8 cellular contexts compared by ENCODE assay signal in genomic region chr12:98424726-98425401, GRCh38.
DNase-seq lines count a peak whose midpoint lies in the region; ATAC-seq and TF ChIP-seq lines count a peak whose summit lies in the region.

No MANE protein-coding gene starts in this region.

- DNase-seq in NCI-H187 treated with DMSO at 0.1 percent for 48 hours (lab: John Stamatoyannopoulos, UW) (peak; percentile 7), NCI-H187 (lab: John Stamatoyannopoulos, UW) (no peak), NCI-H146 (lab: John Stamatoyannopoulos, UW) (peak; percentile 48), iPS-NIHi7 (ENCODE audit: extremely low spot score) (peak; percentile 75)
- DNase-seq in T-helper 2 cell treated with Interferon-gamma antibody and Interleukin-4, amounts not matched to agents 5 μg/mL and 100 μg/mL, for 36 hours (ENCODE audit: low spot score), result peak; percentile 31
- peak; percentile 7 to 23 for DNase-seq in stimulated activated CD4-positive, alpha-beta T cell treated with anti-CD3 and anti-CD28 coated beads, Interleukin-15, amount 100 ng/mL, for 1 hour (ENCODE audit: low read depth in 1 of 2, low spot score in 1 of 2)

- H3K27me3 Mint-ChIP-seq in T-helper 2 cell treated with Interferon-gamma antibody and Interleukin-4, amounts not matched to agents 5 μg/mL and 100 μg/mL, for 36 hours (ENCODE audit: low read depth), result peaks cover 6% of the 10 kb centered on the region
- peaks cover 3% of the 10 kb centered on the region for H3K27me3 Mint-ChIP-seq in brain

- H3K36me3 Mint-ChIP-seq in T-helper 2 cell treated with Interferon-gamma antibody and Interleukin-4, amounts not matched to agents 5 μg/mL and 100 μg/mL, for 36 hours (ENCODE audit: low read depth), result no peaks in the 10 kb centered on the region
- no peaks in the 10 kb centered on the region for H3K36me3 Mint-ChIP-seq in brain

- no peaks in the 10 kb centered on the region for H3K9me3 Mint-ChIP-seq in T-helper 2 cell treated with Interferon-gamma antibody and Interleukin-4, amounts not matched to agents 5 μg/mL and 100 μg/mL, for 36 hours
- no peaks in the 10 kb centered on the region for H3K9me3 Mint-ChIP-seq in brain

- no peak overlapping the region for H3K27ac Mint-ChIP-seq in T-helper 2 cell treated with Interferon-gamma antibody and Interleukin-4, amounts not matched to agents 5 μg/mL and 100 μg/mL, for 36 hours
- peak overlapping the region in 1 of 5 experiments; percentile 3 for H3K27ac Mint-ChIP-seq in brain

- peak; percentile 82 for ATAC-seq in HG02798 (IDR thresholded peaks at IDR 0.05; ENCODE audit: poor library complexity, unreplicated experiment)

- H3K4me3 Mint-ChIP-seq in T-helper 2 cell treated with Interferon-gamma antibody and Interleukin-4, amounts not matched to agents 5 μg/mL and 100 μg/mL, for 36 hours, result no peak overlapping the region
- H3K4me3 Mint-ChIP-seq in brain, result no peak overlapping the region

- peak; percentile 77 to 81 for TF ChIP-seq CTCF in brain (conservative IDR thresholded peaks at IDR 0.05)

- H3K4me1 Mint-ChIP-seq in T-helper 2 cell treated with Interferon-gamma antibody and Interleukin-4, amounts not matched to agents 5 μg/mL and 100 μg/mL, for 36 hours (ENCODE audit: low read depth), result peaks cover 5% of the 10 kb centered on the region
- H3K4me1 Mint-ChIP-seq in brain, result peaks cover 22% of the 10 kb centered on the region

Comparison
In these comparisons a context has a peak if more than half of its experiments do, and no peak if none do; other contexts are left out.
1. DNase-seq: peak in NCI-H187 treated with DMSO at 0.1 percent for 48 hours (single experiment), NCI-H146 (single experiment), T-helper 2 cell treated with Interferon-gamma antibody and Interleukin-4, amounts not matched to agents 5 μg/mL and 100 μg/mL, for 36 hours (single experiment), iPS-NIHi7 (single experiment) and stimulated activated CD4-positive, alpha-beta T cell treated with anti-CD3 and anti-CD28 coated beads, Interleukin-15, amount 100 ng/mL, for 1 hour (2 of 2); none in NCI-H187 (0 of 2).